8 cellular contexts compared by ENCODE assay signal in genomic region chr12:98515368-98516183, GRCh38. TPM values are rescaled to one million over a fixed set of nuclear protein-coding genes. Genes with fewer than 3 reads are reported as not detected.
DNase-seq lines count a peak whose midpoint lies in the region; ATAC-seq and TF ChIP-seq lines count a peak whose summit lies in the region.

TMPO (plus strand) TSS chr12:98515590; CDS start chr12:98515868, 278 bp downstream.

- DNase-seq in AG08395 (ENCODE audit: low spot score) (peak; percentile 96), NCI-H2227 treated with DMSO at 0.1 percent for 48 hours (lab: John Stamatoyannopoulos, UW) (peak; percentile 92), WERI-Rb-1 (peak; percentile 88), breast epithelium (ENCODE audit: low spot score in 2 of 2) (peak; percentile 89)

- H3K4me3 ChIP-seq in WERI-Rb-1 (ENCODE audit: low read depth, low read length): peak within 1 kb of the TSS; percentile 99
- H3K4me3 ChIP-seq in breast epithelium: peak within 1 kb of the TSS; percentile 84 to 99 (median 89)
- peak within 1 kb of the TSS; percentile 84 for H3K4me3 ChIP-seq in iPS-20b (ENCODE audit: low read length)
- H3K4me3 ChIP-seq in skin epidermis: peak within 1 kb of the TSS; percentile 78 to 100 (median 95)

- peak; percentile 94 for TF ChIP-seq POLR2A in GM18951 (IDR thresholded peaks at IDR 0.05; ENCODE audit: extremely low read depth, insufficient read depth, insufficient read length)
- TF ChIP-seq POLR2A in breast epithelium (IDR thresholded peaks at IDR 0.05): peak; percentile 85

- peak within 1 kb of the TSS; percentile 99 for H3K9ac ChIP-seq in iPS-20b (ENCODE audit: low read depth, low read length)

- H3K36me3 ChIP-seq in WERI-Rb-1 (peaks cover 36% of the 10 kb centered on the region), breast epithelium (no peaks in the 10 kb centered on the region), iPS-20b (ENCODE audit: insufficient read depth, low read depth, low read length) (peaks cover 8% of the 10 kb centered on the region)

- no peaks in the 10 kb centered on the region for H3K27me3 ChIP-seq in WERI-Rb-1 (ENCODE audit: insufficient read depth, low read depth, severe bottlenecking)
- H3K27me3 ChIP-seq in breast epithelium: no peaks in the 10 kb centered on the region
- no peaks in the 10 kb centered on the region for H3K27me3 ChIP-seq in iPS-20b (ENCODE audit: insufficient read depth, low read length)

- no peaks in the 10 kb centered on the region for H3K9me3 ChIP-seq in WERI-Rb-1 (ENCODE audit: severe bottlenecking)
- H3K9me3 ChIP-seq in breast epithelium: no peaks in the 10 kb centered on the region
- H3K9me3 ChIP-seq in iPS-20b (ENCODE audit: insufficient read depth, low read depth, low read length): no peaks in the 10 kb centered on the region

- no peaks in the 10 kb centered on the region for H3K4me1 ChIP-seq in breast epithelium
- peaks cover 4% of the 10 kb centered on the region; the same call in 1 of the 2 replicates for H3K4me1 ChIP-seq in iPS-20b (ENCODE audit: insufficient read depth, low read length)

- intact Hi-C loops in breast epithelium (cut with DNase I; ENCODE audit: low total_unique reads): no loop called here

- in situ Hi-C loops in GM18951 (cut with MboI; ENCODE audit: low sequenced_read_pairs, unreplicated experiment): no loop called here

- ATAC-seq in HG03175 (IDR thresholded peaks at IDR 0.05; ENCODE audit: unreplicated experiment): peak; percentile 80

- H3K27ac ChIP-seq in WERI-Rb-1: peak within 1 kb of the TSS; percentile 100
- H3K27ac ChIP-seq in breast epithelium: peak within 1 kb of the TSS; percentile 90 to 98
- peak within 1 kb of the TSS; percentile 92 for H3K27ac ChIP-seq in iPS-20b (ENCODE audit: low read length)
- peak within 1 kb of the TSS; percentile 58 to 99 (median 94) for H3K27ac ChIP-seq in skin epidermis

- no peak for TF ChIP-seq CTCF in WERI-Rb-1 (IDR thresholded peaks at IDR 0.05; ENCODE audit: low read depth, low read length)
- no peak for TF ChIP-seq CTCF in breast epithelium (IDR thresholded peaks at IDR 0.05)

RNA-seq across cellular contexts. Expression of gene TMPO, which starts in this region (rescaled TPM):
- total RNA-seq in breast epithelium: 100 to 1,000 TPM in 1 of 3 donors, 10 to 100 TPM in 2; 42.9 to 115 (median 67.8) TPM

Comparison
In these comparisons a context has a peak if more than half of its experiments do, and no peak if none do; other contexts are left out.
1. Peak in every context shown above with its lines: DNase-seq, ATAC-seq, H3K4me3 ChIP-seq and H3K27ac ChIP-seq.